In genomic region chr15:67183443-67184169, GRCh38 we compare ENCODE assay signal across 12 cellular contexts.
DNase-seq lines count a peak whose midpoint lies in the region; ATAC-seq, FAIRE-seq and TF ChIP-seq lines count a peak whose summit lies in the region.
"Had no signal": no experiment of that assay in that cellular context is flagged by ENCODE, and none has a peak within 500 bp of the region (broad histone marks: within the 10 kb centered on the region; RNA-seq: fewer than 3 reads in every experiment).

No MANE protein-coding gene starts in this region.

- peaks cover 61% of the 10 kb centered on the region for H3K36me3 Mint-ChIP-seq in activated CD4-positive, alpha-beta T cell treated with anti-CD3 and anti-CD28 coated beads, Interleukin-2, amount 10 ng/mL, durations not matched to agents 24 days and 14 days (ENCODE audit: low read depth)
- peaks cover 66% of the 10 kb centered on the region for H3K36me3 Mint-ChIP-seq in activated CD4-positive, alpha-beta T cell treated with anti-CD3 and anti-CD28 coated beads, Interleukin-2, amount 10 ng/mL, durations not matched to agents 7 days and 5 days (ENCODE audit: low read depth)
- H3K36me3 Mint-ChIP-seq in T-helper 17 cell (ENCODE audit: low read depth): peaks cover 14% of the 10 kb centered on the region

- TF ChIP-seq EP300 in suprapubic skin (IDR thresholded peaks at IDR 0.05): no peak

- H3K36me3 ChIP-seq in suprapubic skin (peaks cover 35% of the 10 kb centered on the region), kidney (ENCODE audit: control insufficient read depth in 1 of 2, insufficient read depth in 2 of 2, low read length in 2 of 2) (peaks cover 10 to 52% of the 10 kb centered on the region in 2 donors)

- TF ChIP-seq POLR2A in suprapubic skin (IDR thresholded peaks at IDR 0.05): no peak

- no peaks in the 10 kb centered on the region for H3K27me3 ChIP-seq in suprapubic skin
- no peaks in the 10 kb centered on the region for H3K27me3 ChIP-seq in foreskin keratinocyte
- H3K27me3 ChIP-seq: testis had no signal

- H3K27ac ChIP-seq in suprapubic skin (peak overlapping the region; percentile 16), kidney (ENCODE audit: low read depth in 2 of 2, low read length in 2 of 2) (no peak overlapping the region), foreskin keratinocyte (no peak overlapping the region)
- H3K27ac ChIP-seq: testis had no signal

- no peak overlapping the region for H3K9ac ChIP-seq in kidney (ENCODE audit: low read length in 2 of 2)

- ATAC-seq in T-helper 17 cell (no peak), foreskin keratinocyte (no peak)

- H3K4me1 ChIP-seq in suprapubic skin (peaks cover 41% of the 10 kb centered on the region), kidney (ENCODE audit: control insufficient read depth in 1 of 2, insufficient read depth in 1 of 2, low read depth in 1 of 2, low read length in 2 of 2) (peaks cover 10 to 12% of the 10 kb centered on the region in 2 donors), foreskin keratinocyte (peaks cover 4% of the 10 kb centered on the region)

- WGBS in suprapubic skin: 63% methylated on average over 7 of the region's 7 CpGs

- peaks cover 19% of the 10 kb centered on the region for H3K4me1 Mint-ChIP-seq in activated CD4-positive, alpha-beta T cell treated with anti-CD3 and anti-CD28 coated beads, Interleukin-2, amount 10 ng/mL, durations not matched to agents 24 days and 14 days
- H3K4me1 Mint-ChIP-seq in activated CD4-positive, alpha-beta T cell treated with anti-CD3 and anti-CD28 coated beads, Interleukin-2, amount 10 ng/mL, durations not matched to agents 7 days and 5 days: peaks cover 24% of the 10 kb centered on the region
- peaks cover 25% of the 10 kb centered on the region for H3K4me1 Mint-ChIP-seq in T-helper 17 cell

- peak overlapping the region; percentile 45 for H3K27ac Mint-ChIP-seq in activated CD4-positive, alpha-beta T cell treated with anti-CD3 and anti-CD28 coated beads, Interleukin-2, amount 10 ng/mL, durations not matched to agents 24 days and 14 days
- H3K27ac Mint-ChIP-seq in activated CD4-positive, alpha-beta T cell treated with anti-CD3 and anti-CD28 coated beads, Interleukin-2, amount 10 ng/mL, durations not matched to agents 7 days and 5 days: no peak overlapping the region
- H3K27ac Mint-ChIP-seq in T-helper 17 cell: peak overlapping the region; percentile 37

- no peak for FAIRE-seq in kidney (lab: Jason Lieb, UNC)
- FAIRE-seq: GM18507, TTC549 had no signal

- H3K4me3 ChIP-seq in suprapubic skin: no peak overlapping the region
- no peak overlapping the region for H3K4me3 ChIP-seq in kidney (ENCODE audit: low read length in 2 of 2)
- H3K4me3 ChIP-seq: testis had no signal

- TF ChIP-seq CTCF in suprapubic skin (IDR thresholded peaks at IDR 0.05): no peak
- no peak for TF ChIP-seq CTCF in kidney (IDR thresholded peaks at IDR 0.05; ENCODE audit: borderline replicate concordance, extremely low read depth, insufficient read depth)
- no peak for TF ChIP-seq CTCF in foreskin keratinocyte (conservative IDR thresholded peaks at IDR 0.05)

- POLR2A ChIA-PET in activated CD4-positive, alpha-beta T cell treated with anti-CD3 and anti-CD28 coated beads, Interleukin-2, amount 10 ng/mL, durations not matched to agents 7 days and 5 days (lab: Charles Lee): interaction anchor here (0.5 kb wide), 1 partner anchor 538 kb away, joined by 7 read pairs; no protein-coding TSS in a partner anchor

- H3K9me3 Mint-ChIP-seq in activated CD4-positive, alpha-beta T cell treated with anti-CD3 and anti-CD28 coated beads, Interleukin-2, amount 10 ng/mL, durations not matched to agents 24 days and 14 days: no peaks in the 10 kb centered on the region
- H3K9me3 Mint-ChIP-seq in activated CD4-positive, alpha-beta T cell treated with anti-CD3 and anti-CD28 coated beads, Interleukin-2, amount 10 ng/mL, durations not matched to agents 7 days and 5 days: no peaks in the 10 kb centered on the region

- H3K9me3 ChIP-seq in T-helper 17 cell (ENCODE audit: control insufficient read depth, low read length, poor library complexity, severe bottlenecking) (no peaks in the 10 kb centered on the region), suprapubic skin (no peaks in the 10 kb centered on the region), kidney (ENCODE audit: control insufficient read depth in 1 of 2, low read length in 2 of 2) (no peaks in the 10 kb centered on the region)
- H3K9me3 ChIP-seq: testis had no signal

- no peak for DNase-seq in activated CD4-positive, alpha-beta T cell treated with anti-CD3 and anti-CD28 coated beads, Interleukin-2, amount 10 ng/mL, durations not matched to agents 24 days and 14 days
- DNase-seq in activated CD4-positive, alpha-beta T cell treated with anti-CD3 and anti-CD28 coated beads, Interleukin-2, amount 10 ng/mL, durations not matched to agents 7 days and 5 days: no peak
- DNase-seq in T-helper 17 cell (no peak), fibroblast of gingiva (ENCODE audit: low read depth) (peak; percentile 89), suprapubic skin (ENCODE audit: low spot score in 2 of 2) (peak in 1 of 2 donors; percentile 85), kidney (no peak), NCI-H446 treated with DMSO at 0.1 percent for 48 hours (lab: John Stamatoyannopoulos, UW) (no peak), foreskin keratinocyte (no peak)
- DNase-seq: 8988T, testis had no signal

- no peaks in the 10 kb centered on the region for H3K27me3 Mint-ChIP-seq in activated CD4-positive, alpha-beta T cell treated with anti-CD3 and anti-CD28 coated beads, Interleukin-2, amount 10 ng/mL, durations not matched to agents 24 days and 14 days
- no peaks in the 10 kb centered on the region for H3K27me3 Mint-ChIP-seq in activated CD4-positive, alpha-beta T cell treated with anti-CD3 and anti-CD28 coated beads, Interleukin-2, amount 10 ng/mL, durations not matched to agents 7 days and 5 days
- no peaks in the 10 kb centered on the region for H3K27me3 Mint-ChIP-seq in T-helper 17 cell

- CTCF ChIA-PET in activated CD4-positive, alpha-beta T cell treated with anti-CD3 and anti-CD28 coated beads, Interleukin-2, amount 10 ng/mL, durations not matched to agents 7 days and 5 days (lab: Charles Lee): interaction anchor here (1.1 kb wide), 1 partner anchor 56 kb away, joined by 5 read pairs; no protein-coding TSS in a partner anchor

- H3K4me3 Mint-ChIP-seq in activated CD4-positive, alpha-beta T cell treated with anti-CD3 and anti-CD28 coated beads, Interleukin-2, amount 10 ng/mL, durations not matched to agents 24 days and 14 days: no peak overlapping the region
- no peak overlapping the region for H3K4me3 Mint-ChIP-seq in activated CD4-positive, alpha-beta T cell treated with anti-CD3 and anti-CD28 coated beads, Interleukin-2, amount 10 ng/mL, durations not matched to agents 7 days and 5 days
- no peak overlapping the region for H3K4me3 Mint-ChIP-seq in T-helper 17 cell

- intact Hi-C loops in activated CD4-positive, alpha-beta T cell treated with anti-CD3 and anti-CD28 coated beads, Interleukin-2, amount 10 ng/mL, durations not matched to agents 24 days and 14 days (cut with micrococcal nuclease): no loop called here
- intact Hi-C loops in kidney (cut with DNase I): no loop called here
